Comparison of ENCODE assay signal across 2 cellular contexts in genomic region chr20:10666221-10667076, GRCh38.
TF ChIP-seq lines count a peak whose summit lies in the region.

No MANE protein-coding gene starts in this region.

TF ChIP-seq in WTC11, 78 proteins besides CTCF, POLR2A, EP300 and RAD21 (continued from another document and continues in another):
- TF ChIP-seq TEAD1 (CRISPR knock-in tag; IDR thresholded peaks at IDR 0.05) = no peak
- no peak for TF ChIP-seq ERG (CRISPR knock-in tag; IDR thresholded peaks at IDR 0.05)
- TF ChIP-seq E2F1 (CRISPR knock-in tag; IDR thresholded peaks at IDR 0.05) = no peak
- no peak for TF ChIP-seq MAX (CRISPR knock-in tag; IDR thresholded peaks at IDR 0.05)
- no peak for TF ChIP-seq OVOL2 (CRISPR knock-in tag; IDR thresholded peaks at IDR 0.05; ENCODE audit: borderline replicate concordance)
- TF ChIP-seq E2F5 (CRISPR knock-in tag; IDR thresholded peaks at IDR 0.05) = no peak
- no peak for TF ChIP-seq ZNF317 (CRISPR knock-in tag; IDR thresholded peaks at IDR 0.05; ENCODE audit: borderline replicate concordance, low read depth)
- no peak for TF ChIP-seq ETV6 (CRISPR knock-in tag; IDR thresholded peaks at IDR 0.05)
- no peak for TF ChIP-seq FOXJ3 (CRISPR knock-in tag; IDR thresholded peaks at IDR 0.05; ENCODE audit: borderline replicate concordance)
- no peak for TF ChIP-seq ZBTB21 (CRISPR knock-in tag; IDR thresholded peaks at IDR 0.05; ENCODE audit: borderline replicate concordance)
- TF ChIP-seq USF2 (CRISPR knock-in tag; IDR thresholded peaks at IDR 0.05) = no peak
- TF ChIP-seq MXD4 (CRISPR knock-in tag; IDR thresholded peaks at IDR 0.05; ENCODE audit: borderline replicate concordance) = no peak
- no peak for TF ChIP-seq SMAD4 (CRISPR knock-in tag; IDR thresholded peaks at IDR 0.05)
- TF ChIP-seq ZNF532 (CRISPR knock-in tag; IDR thresholded peaks at IDR 0.05; ENCODE audit: borderline replicate concordance) = no peak
- no peak for TF ChIP-seq JUN (CRISPR knock-in tag; IDR thresholded peaks at IDR 0.05)
- TF ChIP-seq ZNF219 (CRISPR knock-in tag; IDR thresholded peaks at IDR 0.05; ENCODE audit: borderline replicate concordance) = no peak
- TF ChIP-seq FOXP4 (CRISPR knock-in tag; IDR thresholded peaks at IDR 0.05) = no peak

TF ChIP-seq in H1, 55 proteins besides CTCF, POLR2A, EP300 and RAD21 (continued from another document):
- TF ChIP-seq KDM5A (IDR thresholded peaks at IDR 0.05; ENCODE audit: low read length) (no peak), BRCA1 (IDR thresholded peaks at IDR 0.05; ENCODE audit: low read depth, low read length) (no peak), TAF1 (IDR thresholded peaks at IDR 0.05; ENCODE audit: low read depth, low read length) (no peak)
